19 cellular contexts compared by ENCODE assay signal in the genomic region with DNA sequence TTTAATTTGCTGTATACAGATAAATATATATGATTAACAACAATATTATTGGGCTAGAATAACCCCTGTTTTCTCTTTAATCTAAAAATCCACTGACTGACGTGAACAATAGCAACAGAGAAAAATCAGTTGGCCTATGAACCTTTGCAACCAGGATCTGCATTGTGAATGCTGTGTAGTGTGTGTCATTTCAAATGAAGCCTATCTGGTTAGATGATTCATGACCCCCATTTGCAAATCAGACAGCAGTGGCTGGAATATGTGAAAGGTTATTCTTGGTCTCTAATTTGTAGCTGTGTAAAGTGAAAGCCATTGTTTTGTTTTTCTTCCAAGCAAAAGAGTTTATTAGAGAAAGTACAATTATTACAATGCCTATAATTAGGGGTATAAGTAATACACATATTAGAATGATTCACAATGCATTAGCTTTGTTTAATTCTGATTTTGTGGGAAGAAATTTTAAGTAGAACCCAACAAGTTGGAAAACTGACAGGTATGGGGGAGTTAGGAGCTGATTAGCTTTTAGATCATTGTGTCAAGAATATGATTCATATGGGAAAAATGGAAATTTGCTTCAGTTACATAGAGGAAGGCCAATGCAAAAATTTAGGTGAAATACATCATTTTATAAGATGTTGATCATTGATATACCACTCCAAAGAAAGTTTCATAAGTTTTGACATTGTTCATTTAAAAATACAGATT.
DNase-seq lines count a peak whose midpoint lies in the region; ATAC-seq and TF ChIP-seq lines count a peak whose summit lies in the region.
"Had no signal": no experiment of that assay in that cellular context is flagged by ENCODE, and none has a peak within 500 bp of the region (broad histone marks: within the 10 kb centered on the region; RNA-seq: fewer than 3 reads in every experiment).

No MANE protein-coding gene starts in this region.

- H3K27me3 ChIP-seq in BE2C: no peaks in the 10 kb centered on the region
- H3K27me3 ChIP-seq: neural progenitor cell, Peyer's patch, testis had no signal

- in situ Hi-C loops in ACHN (cut with HindIII; ENCODE audit: low pct_ligation_motif_present, low pct_unique_long_range_greater_than_20kb, low sequenced_read_pairs): no loop called here

- POLR2A ChIA-PET in HEK293T (lab: Yijun Ruan, JAX): no interaction called here

- H3K9me3 ChIP-seq in BE2C: no peaks in the 10 kb centered on the region
- H3K9me3 ChIP-seq: Peyer's patch, testis had no signal

- no peaks in the 10 kb centered on the region for H3K4me1 ChIP-seq in BE2C
- H3K4me1 ChIP-seq: left ventricle myocardium inferior, neural progenitor cell, Peyer's patch, testis had no signal

- CTCF ChIA-PET in HEK293T (lab: Yijun Ruan, JAX): no interaction called here

- ATAC-seq in HG02981 (IDR thresholded peaks at IDR 0.05; ENCODE audit: unreplicated experiment) (no peak), HG03139 (IDR thresholded peaks at IDR 0.05; ENCODE audit: unreplicated experiment) (no peak)
- ATAC-seq: activated naive CD4-positive, alpha-beta T cell treated with anti-CD3 and anti-CD28 coated beads, Interleukin-2, amount 50 U/mL, for 72 hours; CD8-positive, alpha-beta T cell had no signal

- no peak for TF ChIP-seq CTCF in BE2C (IDR thresholded peaks at IDR 0.05; ENCODE audit: low read depth, low read length)

- DNase-seq in ACHN: peak; percentile 29
- peak; percentile 47 for DNase-seq in HT1080 (ENCODE audit: low read depth)
- peak; percentile 37 for DNase-seq in astrocyte of the hippocampus (ENCODE audit: low read depth, low spot score)
- peak; percentile 51 for DNase-seq in iris pigment epithelial cell (ENCODE audit: low read depth)
- no peak for DNase-seq in HEK293T (ENCODE audit: extremely low spot score)
- DNase-seq in BE2C: no peak
- DNase-seq: activated CD4-positive, CD25-positive, alpha-beta regulatory T cell treated with anti-CD3 and anti-CD28 coated beads, Interleukin-2, amount 50 U/mL, for 72 hours; CD8-positive, alpha-beta T cell; EL; Kasumi-1; left ventricle myocardium inferior; NCI-H2107; Peyer's patch; T1000; testis had no signal

- no peaks in the 10 kb centered on the region for H3K36me3 ChIP-seq in BE2C
- H3K36me3 ChIP-seq: left ventricle myocardium inferior, neural progenitor cell, Peyer's patch had no signal

- H3K4me3 ChIP-seq in BE2C (ENCODE audit: low read depth, low read length): no peak overlapping the region
- H3K4me3 ChIP-seq: left ventricle myocardium inferior, neural progenitor cell, Peyer's patch, testis had no signal

TF ChIP-seq in HEK293T, 16 proteins besides CTCF, POLR2A, EP300 and RAD21:
- TF ChIP-seq FOXA1 (IDR thresholded peaks at IDR 0.05): no peak
- TF ChIP-seq LEF1 (IDR thresholded peaks at IDR 0.05; ENCODE audit: borderline replicate concordance): no peak
- TF ChIP-seq L3MBTL2 (conservative IDR thresholded peaks at IDR 0.05): no peak
- TF ChIP-seq BHLHE40 (IDR thresholded peaks at IDR 0.05; ENCODE audit: borderline replicate concordance): no peak
- TF ChIP-seq ELF4 (IDR thresholded peaks at IDR 0.05): no peak
- TF ChIP-seq TARDBP (IDR thresholded peaks at IDR 0.05): no peak
- TF ChIP-seq SP1 (IDR thresholded peaks at IDR 0.05): no peak
- no peak for TF ChIP-seq PKNOX1 (IDR thresholded peaks at IDR 0.05)
- no peak for TF ChIP-seq HDGF (IDR thresholded peaks at IDR 0.05; ENCODE audit: borderline replicate concordance)
- no peak for TF ChIP-seq SUZ12 (IDR thresholded peaks at IDR 0.05)
- TF ChIP-seq ARNT (IDR thresholded peaks at IDR 0.05): no peak
- no peak for TF ChIP-seq NFRKB (IDR thresholded peaks at IDR 0.05)
- no peak for TF ChIP-seq CTBP1 (IDR thresholded peaks at IDR 0.05; ENCODE audit: borderline replicate concordance)
- no peak for TF ChIP-seq ZNF384 (IDR thresholded peaks at IDR 0.05)
- TF ChIP-seq FOXK2 (IDR thresholded peaks at IDR 0.05): no peak
- no peak for TF ChIP-seq FOXM1 (IDR thresholded peaks at IDR 0.05; ENCODE audit: borderline replicate concordance)

Comparison
In these comparisons a context has a peak if more than half of its experiments do, and no peak if none do; other contexts are left out.
1. DNase-seq: peak in ACHN (single experiment), HT1080 (single experiment), astrocyte of the hippocampus (single experiment) and iris pigment epithelial cell (single experiment); none in HEK293T (single experiment) and BE2C (single experiment).